Comparison of ENCODE assay signal across 8 cellular contexts in genomic region chr1:42925132-42925769, GRCh38. TPM values are rescaled to one million over a fixed set of nuclear protein-coding genes. Genes with fewer than 3 reads are reported as not detected.
DNase-seq lines count a peak whose midpoint lies in the region; ATAC-seq, FAIRE-seq and TF ChIP-seq lines count a peak whose summit lies in the region.

No MANE protein-coding gene starts in this region.

- H3K27me3 Mint-ChIP-seq in nephron (ENCODE audit: low read depth) = no peaks in the 10 kb centered on the region

- peak; percentile 45 for DNase-seq in Caki2 (ENCODE audit: low read depth)
- DNase-seq in LNCaP clone FGC (ENCODE audit: low read depth) = no peak
- peak; percentile 68 for DNase-seq in bronchial epithelial cell (ENCODE audit: low read depth)
- DNase-seq in HuH-7.5 (ENCODE audit: low spot score) = no peak
- DNase-seq in HuH-7 (ENCODE audit: low spot score) = no peak

- no peaks in the 10 kb centered on the region for H3K9me3 Mint-ChIP-seq in nephron

- H3K4me3 ChIP-seq in LNCaP clone FGC (ENCODE audit: low read depth, low read length) = peak overlapping the region; percentile 76
- peak overlapping the region; percentile 41 for H3K4me3 ChIP-seq in bronchial epithelial cell (ENCODE audit: low read depth, low read length)

- TF ChIP-seq CTCF in LNCaP clone FGC (IDR thresholded peaks at IDR 0.05; ENCODE audit: control insufficient read depth, extremely low read depth, insufficient read depth) (no peak), bronchial epithelial cell (IDR thresholded peaks at IDR 0.05; ENCODE audit: insufficient read depth, low read length, severe bottlenecking) (no peak), nephron (IDR thresholded peaks at IDR 0.05; ENCODE audit: unreplicated experiment in 3 of 3) (no peak)

- ATAC-seq in GM19395 (IDR thresholded peaks at IDR 0.05; ENCODE audit: unreplicated experiment) (no peak), GM21367 (IDR thresholded peaks at IDR 0.05; ENCODE audit: unreplicated experiment) (no peak)

- H3K4me3 Mint-ChIP-seq in nephron = peak overlapping the region; percentile 85 to 92 (median 86)

- H3K27ac Mint-ChIP-seq in nephron = peak overlapping the region; percentile 75 to 98 (median 85)

- in situ Hi-C loops in Caki2 (cut with HindIII; ENCODE audit: low pct_unique_long_range_greater_than_20kb, low sequenced_read_pairs) = no loop called here

- H3K36me3 ChIP-seq in bronchial epithelial cell (ENCODE audit: control insufficient read depth, insufficient read depth, low read length) = peaks cover 30% of the 10 kb centered on the region

- peaks cover 32% of the 10 kb centered on the region for H3K36me3 Mint-ChIP-seq in nephron (ENCODE audit: low read depth)

- H3K27me3 ChIP-seq in bronchial epithelial cell (ENCODE audit: control insufficient read depth, insufficient read depth, low read length) = no peaks in the 10 kb centered on the region

- FAIRE-seq in bronchial epithelial cell (lab: Jason Lieb, UNC) = peak; percentile 68

- peaks cover 30% of the 10 kb centered on the region for H3K4me1 Mint-ChIP-seq in nephron

RNA-seq across cellular contexts. Expression of gene SLC2A1, which starts 33.4 kb away (rescaled TPM):
- total RNA-seq in Caki2 (2014; rRNA removed; shearing (Covaris generic); ENCODE audit: low replicate concordance) = 549 and 560 TPM in 2 replicates
- total RNA-seq in bronchial epithelial cell = 1,197 and 1,905 TPM in 2 replicates

Comparison
In these comparisons a context has a peak if more than half of its experiments do, and no peak if none do; other contexts are left out.
1. DNase-seq: peak in Caki2 (single experiment) and bronchial epithelial cell (single experiment); none in LNCaP clone FGC (single experiment), HuH-7.5 (single experiment) and HuH-7 (single experiment).